8 cellular contexts compared by ENCODE assay signal in the genomic region with DNA sequence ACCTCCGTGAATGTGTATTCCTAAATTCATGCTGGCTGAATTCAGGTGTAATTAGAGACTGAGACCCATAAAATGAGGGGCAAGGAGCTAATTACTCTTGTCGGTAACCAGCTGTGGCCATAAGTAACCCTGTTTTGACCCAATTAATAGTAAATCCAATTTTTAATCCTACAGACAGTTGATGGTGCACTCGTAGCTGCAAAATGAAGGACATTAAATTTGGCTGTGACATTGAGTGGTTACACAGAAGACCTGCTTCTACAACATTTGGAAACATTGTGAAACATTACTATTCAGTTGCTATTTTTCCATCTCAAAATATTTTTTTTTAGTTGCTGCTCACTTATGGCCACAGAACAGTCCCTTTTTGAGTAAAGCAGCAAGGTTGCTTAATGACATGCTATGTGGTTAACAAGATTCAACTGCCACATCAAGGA. TPM values are rescaled to one million over a fixed set of nuclear protein-coding genes. Genes with fewer than 3 reads are reported as not detected.
DNase-seq lines count a peak whose midpoint lies in the region; ATAC-seq and TF ChIP-seq lines count a peak whose summit lies in the region.
"Had no signal": no experiment of that assay in that cellular context is flagged by ENCODE, and none has a peak within 500 bp of the region (broad histone marks: within the 10 kb centered on the region; RNA-seq: fewer than 3 reads in every experiment).

No MANE protein-coding gene starts in this region.

- TF ChIP-seq POLR2A in esophagus squamous epithelium (IDR thresholded peaks at IDR 0.05) = no peak

- 32 to 33% methylated on average over 3 of the region's 3 CpGs for WGBS in GM23248 (ENCODE audit: low coverage in 1 of 2, low lambda C conversion rate in 2 of 2, missing lambda C conversion rate in 2 of 2), 2 experiments
- WGBS in esophagus squamous epithelium, 2 donors = 59 to 71% methylated on average over 3 of the region's 3 CpGs

- peaks cover 81% of the 10 kb centered on the region for H3K4me1 ChIP-seq in GM23248 (ENCODE audit: insufficient read depth)
- H3K4me1 ChIP-seq in esophagus squamous epithelium = peaks cover 12 to 99% (median 38%) of the 10 kb centered on the region in 3 donors

- H3K27ac ChIP-seq in GM23248 (peak overlapping the region; percentile 94), esophagus squamous epithelium (peak overlapping the region in 3 of 4 donors; percentile 75 to 87 (median 85)), substantia nigra (ENCODE audit: low read depth, low read length, poor library complexity, severe bottlenecking) (no peak overlapping the region)

- H3K27me3 ChIP-seq in GM23248 (replicated peaks; ENCODE audit: insufficient read depth) (no peaks in the 10 kb centered on the region), esophagus squamous epithelium (no peaks in the 10 kb centered on the region)

- peak overlapping the region; percentile 87 for H3K4me2 ChIP-seq in GM23248 (ENCODE audit: unreplicated experiment)

- TF ChIP-seq CTCF in esophagus squamous epithelium (IDR thresholded peaks at IDR 0.05) = no peak

- peaks cover 94% of the 10 kb centered on the region for H3K79me2 ChIP-seq in GM23248 (ENCODE audit: insufficient read depth)

- H3K4me3 Mint-ChIP-seq in stimulated activated memory B cell treated with anti-CD40 and anti-IgM and Interleukin-4, amounts not matched to agents 10 μg/mL and 1 μg/mL and 100 μg/mL, for 72 hours = peak overlapping the region; percentile 36

- H3K36me3 Mint-ChIP-seq in stimulated activated memory B cell treated with anti-CD40 and anti-IgM and Interleukin-4, amounts not matched to agents 10 μg/mL and 1 μg/mL and 100 μg/mL, for 72 hours = peaks cover 39% of the 10 kb centered on the region

- ATAC-seq in stimulated activated memory B cell treated with anti-CD40 and anti-IgM and Interleukin-4, amounts not matched to agents 10 μg/mL and 1 μg/mL and 100 μg/mL, for 72 hours = no peak
- no peak for ATAC-seq in GM19455 (IDR thresholded peaks at IDR 0.05; ENCODE audit: unreplicated experiment)

- no peak overlapping the region for H2AFZ ChIP-seq in GM23248

- H3K27me3 Mint-ChIP-seq in stimulated activated memory B cell treated with anti-CD40 and anti-IgM and Interleukin-4, amounts not matched to agents 10 μg/mL and 1 μg/mL and 100 μg/mL, for 72 hours = no peaks in the 10 kb centered on the region

- H4K20me1 ChIP-seq in GM23248 (ENCODE audit: insufficient read depth) = no peaks in the 10 kb centered on the region

- H3K9me2 ChIP-seq in GM23248 (ENCODE audit: insufficient read depth) = no peaks in the 10 kb centered on the region

- intact Hi-C loops in esophagus squamous epithelium (cut with DNase I) = no loop called here

- H3K9me3 ChIP-seq in GM23248 (ENCODE audit: low read depth) = no peaks in the 10 kb centered on the region
- no peaks in the 10 kb centered on the region for H3K9me3 ChIP-seq in esophagus squamous epithelium

- peaks cover 5% of the 10 kb centered on the region; the same call in 1 of the 2 replicates for H3K36me3 ChIP-seq in GM23248 (ENCODE audit: low read depth)
- H3K36me3 ChIP-seq in esophagus squamous epithelium = peaks cover 0 to 13% (median 0%) of the 10 kb centered on the region in 3 donors

- in situ Hi-C loops in GM23248 (cut with MboI) = no loop called here

- DNase-seq in GM23248 (peak; percentile 52), NOMO-1 treated with dmso at 0.1 percent for 144 hours (lab: John Stamatoyannopoulos, UW; ENCODE audit: unreplicated experiment) (peak; percentile 64), esophagus squamous epithelium (lab: John Stamatoyannopoulos, UW) (no peak), substantia nigra (lab: John Stamatoyannopoulos, UW) (no peak), dermis blood vessel endothelial cell (no peak)
- DNase-seq: cerebellar nuclear complex had no signal

- H3K4me3 ChIP-seq in GM23248 = peak overlapping the region; percentile 67
- H3K4me3 ChIP-seq in esophagus squamous epithelium = peak overlapping the region in 3 of 4 donors; percentile 3 to 58 (median 39)

- peak overlapping the region; percentile 78 for H3K9ac ChIP-seq in GM23248

- peak overlapping the region; percentile 42 for H3K27ac Mint-ChIP-seq in stimulated activated memory B cell treated with anti-CD40 and anti-IgM and Interleukin-4, amounts not matched to agents 10 μg/mL and 1 μg/mL and 100 μg/mL, for 72 hours

- no peaks in the 10 kb centered on the region for H3K9me3 Mint-ChIP-seq in stimulated activated memory B cell treated with anti-CD40 and anti-IgM and Interleukin-4, amounts not matched to agents 10 μg/mL and 1 μg/mL and 100 μg/mL, for 72 hours

- H3F3A ChIP-seq in GM23248 (ENCODE audit: insufficient read depth) = peaks cover 79% of the 10 kb centered on the region

- H3K4me1 Mint-ChIP-seq in stimulated activated memory B cell treated with anti-CD40 and anti-IgM and Interleukin-4, amounts not matched to agents 10 μg/mL and 1 μg/mL and 100 μg/mL, for 72 hours = peaks cover 72% of the 10 kb centered on the region

RNA-seq across cellular contexts. Expression of gene MBNL1, which starts 33.0 kb away (rescaled TPM):
- total RNA-seq in GM23248 (2014; rRNA removed; shearing (Covaris generic)) = 251 and 262 TPM in 2 replicates
- 81.7 and 89.5 TPM in 2 replicates for polyA plus RNA-seq in GM23248 (2016; fragmentation: Nextera tagmentation; extraction: Ambion mirVana)
- total RNA-seq in esophagus squamous epithelium (100 to 1,000 TPM in 3 of 4 donors, 10 to 100 TPM in 1; 94.0 to 318 (median 161) TPM), dermis blood vessel endothelial cell (389 and 524 TPM in 2 replicates)

Comparison
In these comparisons a context has a peak if more than half of its experiments do, and no peak if none do; other contexts are left out.
1. DNase-seq: peak in GM23248 (single experiment) and NOMO-1 treated with dmso at 0.1 percent for 144 hours (single experiment); none in esophagus squamous epithelium (single experiment), substantia nigra (0 of 49) and dermis blood vessel endothelial cell (single experiment).